In the genomic region with DNA sequence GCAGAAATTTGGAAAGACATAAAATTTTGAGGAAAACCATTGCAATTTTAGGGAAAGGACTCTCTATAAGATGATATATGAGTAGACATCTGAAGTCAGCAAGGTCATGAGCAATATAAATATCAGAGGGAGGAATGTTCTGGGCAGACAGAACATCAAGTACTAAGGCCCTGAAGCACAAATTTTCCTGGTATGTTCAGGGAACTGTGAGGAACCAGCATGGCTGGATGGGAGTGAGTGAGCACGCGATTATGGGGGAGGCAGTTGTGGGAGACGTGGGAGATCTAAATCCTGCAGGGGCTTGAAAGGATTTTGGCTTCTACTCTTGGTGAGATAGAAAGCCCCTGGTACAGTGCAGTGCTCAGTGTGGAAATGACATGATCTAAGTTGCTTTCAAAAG, we compare ENCODE assay signal across 22 cellular contexts.
"Had no signal": no experiment of that assay in that cellular context is flagged by ENCODE, and none has a peak within 500 bp of the region (broad histone marks: within the 10 kb centered on the region; RNA-seq: fewer than 3 reads in every experiment).

No MANE protein-coding gene starts in this region.

- H3K36me3 Mint-ChIP-seq: activated naive CD8-positive, alpha-beta T cell treated with anti-CD3 and anti-CD28 coated beads, Interleukin-2, amount 10 ng/mL, durations not matched to agents 7 days and 5 days; IgD-negative memory B cell had no signal

- ATAC-seq: activated CD4-positive, CD25-positive, alpha-beta regulatory T cell treated with anti-CD3 and anti-CD28 coated beads, Interleukin-2, amount 50 U/mL, for 24 hours; activated CD8-positive, alpha-beta T cell treated with anti-CD3 and anti-CD28 coated beads, Interleukin-2, amount 10 ng/mL, durations not matched to agents 7 days and 5 days; body of pancreas had no signal

- H3K36me3 ChIP-seq: ascending aorta, Peyer's patch had no signal

- H3K27me3 ChIP-seq: ascending aorta, body of pancreas, Peyer's patch had no signal

- H3K4me3 Mint-ChIP-seq: activated CD8-positive, alpha-beta T cell treated with anti-CD3 and anti-CD28 coated beads, Interleukin-2, amount 10 ng/mL, durations not matched to agents 7 days and 5 days; activated naive CD8-positive, alpha-beta T cell treated with anti-CD3 and anti-CD28 coated beads, Interleukin-2, amount 10 ng/mL, durations not matched to agents 7 days and 5 days; IgD-negative memory B cell; T-helper 1 cell treated with Interleukin-12 subunit alpha and Interleukin-12 subunit beta and Interleukin-4 antibody, amounts not matched to agents 30 μg/mL and 1 μg/mL, for 36 hours had no signal

- H3K4me1 ChIP-seq: ascending aorta had no signal

- H3K27ac ChIP-seq: ascending aorta, body of pancreas, Peyer's patch, RWPE1 had no signal

- H3K9me3 Mint-ChIP-seq: activated naive CD8-positive, alpha-beta T cell treated with anti-CD3 and anti-CD28 coated beads, Interleukin-2, amount 10 ng/mL, durations not matched to agents 7 days and 5 days; IgD-negative memory B cell; T-helper 1 cell treated with Interleukin-12 subunit alpha and Interleukin-12 subunit beta and Interleukin-4 antibody, amounts not matched to agents 30 μg/mL and 1 μg/mL, for 36 hours had no signal

- DNase-seq: activated CD4-positive, alpha-beta T cell treated with anti-CD3 and anti-CD28 coated beads for 4 hours; activated CD8-positive, alpha-beta memory T cell treated with anti-CD3 and anti-CD28 coated beads, Interleukin-2, amount 50 U/mL, for 48 hours; activated CD8-positive, alpha-beta T cell treated with anti-CD3 and anti-CD28 coated beads, Interleukin-2, amount 10 ng/mL, durations not matched to agents 7 days and 5 days; activated naive CD4-positive, alpha-beta T cell treated with anti-CD3 and anti-CD28 coated beads, Interleukin-2, amount 50 U/mL, for 16 hours; activated naive CD8-positive, alpha-beta T cell treated with anti-CD3 and anti-CD28 coated beads, Interleukin-2, amount 10 ng/mL, durations not matched to agents 7 days and 5 days; activated T-cell treated with anti-CD3 and anti-CD28 coated beads, Interleukin-2, amount 50 U/mL, for 1 hour; amniotic stem cell; body of pancreas; KG1; MM.1S; NCI-H1105 treated with DMSO at 0.1 percent for 48 hours; NCI-H1436 treated with DMSO at 0.1 percent for 48 hours; NCI-H187; NCI-H2081; NCI-H524; Peyer's patch; SHP77 treated with DMSO at 0.1 percent for 48 hours had no signal

- H3K9me3 ChIP-seq: ascending aorta, body of pancreas, Peyer's patch had no signal

- H3K27ac Mint-ChIP-seq: activated CD8-positive, alpha-beta T cell treated with anti-CD3 and anti-CD28 coated beads, Interleukin-2, amount 10 ng/mL, durations not matched to agents 7 days and 5 days; activated naive CD8-positive, alpha-beta T cell treated with anti-CD3 and anti-CD28 coated beads, Interleukin-2, amount 10 ng/mL, durations not matched to agents 7 days and 5 days; IgD-negative memory B cell; T-helper 1 cell treated with Interleukin-12 subunit alpha and Interleukin-12 subunit beta and Interleukin-4 antibody, amounts not matched to agents 30 μg/mL and 1 μg/mL, for 36 hours had no signal

- H3K4me3 ChIP-seq: ascending aorta, body of pancreas, Peyer's patch had no signal
